25 cellular contexts compared by ENCODE assay signal in the genomic region with DNA sequence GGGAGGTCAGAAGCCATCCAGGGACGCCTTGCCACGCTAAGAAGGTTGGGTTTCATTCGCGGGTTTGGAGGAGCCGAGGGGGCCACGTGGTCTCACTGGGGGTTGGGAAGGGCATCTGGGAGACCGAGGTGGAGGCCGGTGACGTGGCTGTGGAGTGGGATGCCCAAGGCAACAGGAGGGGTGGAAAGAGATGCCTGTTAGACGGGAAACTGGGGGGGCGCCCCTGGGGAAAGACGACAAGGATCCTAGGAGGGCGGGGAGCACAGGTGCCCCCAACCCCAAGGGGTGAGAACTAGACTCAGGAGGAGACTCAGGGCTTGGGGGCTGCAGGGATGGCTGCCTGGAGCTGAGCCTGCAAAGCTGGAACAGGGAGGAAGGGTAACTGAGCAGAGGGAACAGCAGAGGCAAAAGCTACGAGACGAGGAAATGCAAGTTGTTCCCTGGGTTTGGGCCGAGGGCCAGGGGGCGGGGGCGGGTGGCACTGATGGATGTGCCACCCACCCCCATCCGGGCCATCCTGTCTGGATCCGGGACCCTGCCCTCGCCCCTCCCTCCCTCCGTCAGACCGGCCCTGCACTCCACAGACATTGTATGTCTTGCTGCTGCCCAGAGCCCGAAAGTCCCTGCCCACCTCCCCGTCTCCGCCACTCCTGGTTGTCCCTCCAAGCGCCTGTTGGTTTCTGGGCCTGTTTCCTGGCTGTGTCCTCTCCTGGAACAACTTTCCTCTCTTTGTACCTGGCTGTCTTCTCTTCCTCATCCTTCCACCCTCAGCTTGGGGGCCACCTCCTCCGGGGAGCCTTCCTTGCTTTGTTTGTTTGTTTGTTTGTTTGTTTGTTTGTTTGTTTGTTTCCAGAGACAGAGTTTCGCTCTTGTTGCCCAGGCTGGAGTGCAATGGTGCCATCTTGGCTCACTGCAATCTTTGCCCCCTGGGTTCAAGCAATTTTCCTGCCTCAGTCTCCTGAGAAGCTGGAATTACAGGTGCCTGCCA. TPM values are rescaled to one million over a fixed set of nuclear protein-coding genes. Genes with fewer than 3 reads are reported as not detected.
DNase-seq lines count a peak whose midpoint lies in the region; ATAC-seq and TF ChIP-seq lines count a peak whose summit lies in the region.
"Had no signal": no experiment of that assay in that cellular context is flagged by ENCODE, and none has a peak within 500 bp of the region (broad histone marks: within the 10 kb centered on the region; RNA-seq: fewer than 3 reads in every experiment).

No MANE protein-coding gene starts in this region.

- H3K36me3 Mint-ChIP-seq in activated B cell treated with CpG ODN at 0.5 μM for 24 hours (ENCODE audit: low read depth): no peaks in the 10 kb centered on the region
- H3K36me3 Mint-ChIP-seq: neural progenitor cell had no signal

- H3K4me1 Mint-ChIP-seq in activated B cell treated with CpG ODN at 0.5 μM for 24 hours: peaks cover 60% of the 10 kb centered on the region
- H3K4me1 Mint-ChIP-seq: neural progenitor cell, WTC11 had no signal

- no peaks in the 10 kb centered on the region for H3K9me3 ChIP-seq in mucosa of stomach (ENCODE audit: control insufficient read depth, low read length)
- H3K9me3 ChIP-seq: HAP-1, lower lobe of right lung, SJSA1, testis had no signal

- H3K36me3 ChIP-seq in mucosa of stomach (ENCODE audit: control insufficient read depth, insufficient read depth, low read length): no peaks in the 10 kb centered on the region
- H3K36me3 ChIP-seq: HAP-1, lower lobe of right lung, neural progenitor cell, SJSA1 had no signal

- no peaks in the 10 kb centered on the region for H3K27me3 ChIP-seq in mucosa of stomach (ENCODE audit: control insufficient read depth, insufficient read depth, low read length)
- H3K27me3 ChIP-seq: neural progenitor cell, testis had no signal

- ATAC-seq in activated B cell treated with CpG ODN at 0.5 μM for 24 hours (ENCODE audit: low read depth): no peak
- ATAC-seq: activated T-cell treated with anti-CD3 and anti-CD28 coated beads, Interleukin-2, amount 50 U/mL, for 72 hours; lower lobe of right lung; WTC11 had no signal

- H3K4me3 Mint-ChIP-seq in activated B cell treated with CpG ODN at 0.5 μM for 24 hours: no peak overlapping the region
- H3K4me3 Mint-ChIP-seq: activated T-cell treated with anti-CD3 and anti-CD28 coated beads, Interleukin-2, amount 50 U/mL, for 72 hours; neural progenitor cell; stimulated activated naive CD8-positive, alpha-beta T cell treated with anti-CD3 and anti-CD28 coated beads, Interleukin-15, Interleukin-2, amounts not matched to agents 100 ng/mL and 50 ng/mL, for 24 hours; WTC11 had no signal

- POLR2A ChIA-PET in activated B cell treated with CpG ODN at 0.5 μM for 24 hours (lab: Charles Lee): interaction anchor here (0.6 to 5.6 kb wide), 4 partner anchors 7 to 941 kb away, joined by 3 to 83 read pairs (median 5); a partner anchor contains a TSS

- peaks cover 40% of the 10 kb centered on the region for H3K4me1 ChIP-seq in mucosa of stomach (ENCODE audit: control insufficient read depth, insufficient read depth, low read length)
- H3K4me1 ChIP-seq: HAP-1, neural progenitor cell, testis had no signal

- peak overlapping the region; percentile 53 for H3K27ac Mint-ChIP-seq in activated B cell treated with CpG ODN at 0.5 μM for 24 hours
- H3K27ac Mint-ChIP-seq: activated T-cell treated with anti-CD3 and anti-CD28 coated beads, Interleukin-2, amount 50 U/mL, for 72 hours; neural progenitor cell; stimulated activated naive CD8-positive, alpha-beta T cell treated with anti-CD3 and anti-CD28 coated beads, Interleukin-15, Interleukin-2, amounts not matched to agents 100 ng/mL and 50 ng/mL, for 24 hours; WTC11 had no signal

- peak overlapping the region; percentile 6 for H3K9ac ChIP-seq in mucosa of stomach (ENCODE audit: low read length)
- H3K9ac ChIP-seq: neural progenitor cell had no signal

- H3K27me3 Mint-ChIP-seq in activated B cell treated with CpG ODN at 0.5 μM for 24 hours: no peaks in the 10 kb centered on the region
- H3K27me3 Mint-ChIP-seq: stimulated activated naive CD8-positive, alpha-beta T cell treated with anti-CD3 and anti-CD28 coated beads, Interleukin-15, Interleukin-2, amounts not matched to agents 100 ng/mL and 50 ng/mL, for 24 hours had no signal

- H3K9me3 Mint-ChIP-seq in activated B cell treated with CpG ODN at 0.5 μM for 24 hours: no peaks in the 10 kb centered on the region
- H3K9me3 Mint-ChIP-seq: activated T-cell treated with anti-CD3 and anti-CD28 coated beads, Interleukin-2, amount 50 U/mL, for 72 hours; neural progenitor cell; stimulated activated naive CD8-positive, alpha-beta T cell treated with anti-CD3 and anti-CD28 coated beads, Interleukin-15, Interleukin-2, amounts not matched to agents 100 ng/mL and 50 ng/mL, for 24 hours had no signal

- intact Hi-C loops in activated B cell treated with CpG ODN at 0.5 μM for 24 hours (cut with micrococcal nuclease): no loop called here

- CTCF ChIA-PET in activated B cell treated with CpG ODN at 0.5 μM for 24 hours (lab: Charles Lee): no interaction called here

- H3K4me3 ChIP-seq in mucosa of stomach (ENCODE audit: low read length): no peak overlapping the region
- H3K4me3 ChIP-seq: HAP-1, lower lobe of right lung, neural progenitor cell, SJSA1, skin epidermis, testis had no signal

- TF ChIP-seq CTCF in activated B cell treated with CpG ODN at 0.5 μM for 24 hours (IDR thresholded peaks at IDR 0.05): no peak

- peak; percentile 47 for DNase-seq in DMS 273 (lab: John Stamatoyannopoulos, UW; ENCODE audit: unreplicated experiment)
- DNase-seq in DMS 273 treated with DMSO at 0.1 percent for 48 hours (lab: John Stamatoyannopoulos, UW): no peak
- DNase-seq in Daoy (ENCODE audit: low read depth): peak; percentile 45
- no peak for DNase-seq in activated B cell treated with CpG ODN at 0.5 μM for 24 hours
- no peak for DNase-seq in stimulated activated CD4-positive, alpha-beta T cell treated with anti-CD3 and anti-CD28 coated beads, Interleukin-12 subunit alpha, Interleukin-12 subunit beta, amount 100 ng/mL, for 4 hours
- no peak for DNase-seq in medulla oblongata (ENCODE audit: extremely low spot score)
- DNase-seq in SKM-1 treated with dmso at 0.1 percent for 144 hours (lab: John Stamatoyannopoulos, UW; ENCODE audit: unreplicated experiment): no peak
- DNase-seq: activated CD4-positive, alpha-beta T cell treated with anti-CD3 and anti-CD28 coated beads, Interleukin-2, amount 50 U/mL, for 1 hour; activated naive CD4-positive, alpha-beta T cell; activated T-cell treated with anti-CD3 and anti-CD28 coated beads, Interleukin-2, amount 50 U/mL, for 72 hours; cerebellar nuclear complex; Kasumi-1; MV-4-11; NCI-H146; NCI-H82; RPMI8226; testis had no signal

RNA-seq across cellular contexts. Expression of a gene that starts 6.3 kb away (rescaled TPM):
- total RNA-seq in Daoy (2014; rRNA removed; shearing (Covaris generic)): 91.7 and 92.8 TPM in 2 replicates
- total RNA-seq in activated B cell treated with CpG ODN at 0.5 μM for 24 hours: 139 and 143 TPM in 2 replicates

RNA-seq across cellular contexts. Expression of a gene that starts 53.5 kb away (rescaled TPM):
- total RNA-seq in Daoy (2014; rRNA removed; shearing (Covaris generic)): 84.4 and 85.5 TPM in 2 replicates
- total RNA-seq in activated B cell treated with CpG ODN at 0.5 μM for 24 hours: 117 and 141 TPM in 2 replicates

Comparison
In these comparisons a context has a peak if more than half of its experiments do, and no peak if none do; other contexts are left out.
1. DNase-seq: peak in DMS 273 (single experiment) and Daoy (single experiment); none in DMS 273 treated with DMSO at 0.1 percent for 48 hours (single experiment), activated B cell treated with CpG ODN at 0.5 μM for 24 hours (single experiment), stimulated activated CD4-positive, alpha-beta T cell treated with anti-CD3 and anti-CD28 coated beads, Interleukin-12 subunit alpha, Interleukin-12 subunit beta, amount 100 ng/mL, for 4 hours (single experiment), medulla oblongata (single experiment) and SKM-1 treated with dmso at 0.1 percent for 144 hours (single experiment).